ENCODE assay signal across 17 cellular contexts in the genomic region with DNA sequence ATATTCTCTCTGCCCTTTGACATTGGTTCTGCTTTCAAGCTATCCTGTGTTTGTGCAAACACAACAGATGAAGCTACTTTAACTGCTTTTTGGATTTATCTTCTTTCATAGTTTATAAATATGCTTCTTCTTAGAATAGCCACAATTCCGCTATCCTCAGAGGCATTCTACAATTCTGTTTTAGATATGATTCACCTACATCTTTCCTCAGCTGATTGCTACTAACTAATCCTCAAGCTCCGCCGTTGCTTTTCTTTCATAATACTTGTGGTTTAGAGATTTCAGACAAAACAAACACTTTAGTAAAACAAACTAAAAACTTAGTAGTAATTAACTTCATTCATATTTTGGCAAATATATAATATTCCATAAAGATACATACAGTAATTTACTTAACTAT. TPM values are rescaled to one million over a fixed set of nuclear protein-coding genes. Genes with fewer than 3 reads are reported as not detected.
A peak's percentile ranks its signal among the peaks of the same experiment; 100 is the strongest.
DNase-seq lines count a peak whose midpoint lies in the region; ATAC-seq and TF ChIP-seq lines count a peak whose summit lies in the region.
"Had no signal": no experiment of that assay in that cellular context is flagged by ENCODE, and none has a peak within 500 bp of the region (broad histone marks: within the 10 kb centered on the region; RNA-seq: fewer than 3 reads in every experiment).

No MANE protein-coding gene starts in this region.

- ATAC-seq in Right ventricle myocardium superior (ENCODE audit: poor library complexity), result no peak
- ATAC-seq in sciatic nerve, result no peak
- ATAC-seq: HCT116 had no signal

- H3K4me1 ChIP-seq in breast epithelium, result no peaks in the 10 kb centered on the region
- H3K4me1 ChIP-seq: Caco-2, Peyer's patch had no signal

- H3K27ac ChIP-seq in breast epithelium, result no peak overlapping the region
- H3K27ac ChIP-seq in brain microvascular endothelial cell, result no peak overlapping the region
- H3K27ac ChIP-seq: Peyer's patch had no signal

- no peak for TF ChIP-seq POLR2A in breast epithelium (IDR thresholded peaks at IDR 0.05)

- peaks cover 74% of the 10 kb centered on the region for H3K36me3 Mint-ChIP-seq in MCF 10A (ENCODE audit: insufficient read depth, unreplicated experiment)

- CTCF ChIA-PET in MCF 10A (lab: Yijun Ruan, JAX), result interaction anchor here (1.1 kb wide), 1 partner anchor 26 kb away, joined by 3 read pairs; no protein-coding TSS in a partner anchor

- TF ChIP-seq CTCF in MCF 10A (IDR thresholded peaks at IDR 0.05; ENCODE audit: unreplicated experiment) (no peak), breast epithelium (IDR thresholded peaks at IDR 0.05) (no peak), brain microvascular endothelial cell (IDR thresholded peaks at IDR 0.05; ENCODE audit: low read depth, low read length, missing control alignments) (no peak)

- H3K27ac Mint-ChIP-seq in MCF 10A (ENCODE audit: low read depth, unreplicated experiment), result no peak overlapping the region

- peaks cover 4% of the 10 kb centered on the region for H3K4me1 Mint-ChIP-seq in MCF 10A (ENCODE audit: insufficient read depth, unreplicated experiment)
- H3K4me1 Mint-ChIP-seq: CD14-positive monocyte had no signal

- intact Hi-C loops in MCF 10A (cut with micrococcal nuclease), result no loop called here
- intact Hi-C loops in breast epithelium (cut with DNase I; ENCODE audit: low total_unique reads), result no loop called here
- intact Hi-C loops in Right ventricle myocardium superior (cut with DNase I), result no loop called here
- intact Hi-C loops in sciatic nerve (cut with DNase I), result no loop called here

- no TSS peak for BruUV-seq in MCF 10A (replicated peaks; lab: Mats Ljungman, UMichigan)

- H3K9me3 Mint-ChIP-seq in MCF 10A (ENCODE audit: unreplicated experiment), result no peaks in the 10 kb centered on the region
- H3K9me3 Mint-ChIP-seq: CD14-positive monocyte had no signal

- DNase-seq in MCF 10A (ENCODE audit: unreplicated experiment), result peak; percentile 46
- DNase-seq in breast epithelium (ENCODE audit: low spot score in 2 of 2), result no peak
- peak; percentile 9 for DNase-seq in brain microvascular endothelial cell
- DNase-seq in myocyte (ENCODE audit: low read depth), result peak; percentile 35
- no peak for DNase-seq in islet precursor cell
- no peak for DNase-seq in Right ventricle myocardium superior
- no peak for DNase-seq in sciatic nerve (ENCODE audit: low spot score)
- no peak for DNase-seq in NAMALWA (ENCODE audit: low spot score)
- DNase-seq: Caco-2, DMS53, NCI-H187 treated with DMSO at 0.1 percent for 48 hours, NCI-H446, NCI-H774, Peyer's patch, SHP77 treated with DMSO at 0.1 percent for 48 hours had no signal

- in situ Hi-C loops in brain microvascular endothelial cell (cut with HindIII; ENCODE audit: low pct_ligation_motif_present, low sequenced_read_pairs), result no loop called here

- H3K27me3 ChIP-seq in breast epithelium (no peaks in the 10 kb centered on the region), brain microvascular endothelial cell (replicated peaks) (no peaks in the 10 kb centered on the region)
- H3K27me3 ChIP-seq: Peyer's patch had no signal

- no peaks in the 10 kb centered on the region for H3K27me3 Mint-ChIP-seq in MCF 10A (ENCODE audit: insufficient read depth, unreplicated experiment)

- H3K36me3 ChIP-seq in breast epithelium (peaks cover 2% of the 10 kb centered on the region), brain microvascular endothelial cell (replicated peaks) (peaks cover 19% of the 10 kb centered on the region)

- H3K4me3 ChIP-seq in breast epithelium (no peak overlapping the region), brain microvascular endothelial cell (ENCODE audit: low read depth, low read length) (no peak overlapping the region)
- H3K4me3 ChIP-seq: Peyer's patch had no signal

- no peak overlapping the region for H3K4me3 Mint-ChIP-seq in MCF 10A (ENCODE audit: unreplicated experiment)
- H3K4me3 Mint-ChIP-seq: CD14-positive monocyte had no signal

- H3K9me3 ChIP-seq in breast epithelium, result no peaks in the 10 kb centered on the region
- H3K9me3 ChIP-seq: Caco-2, Peyer's patch had no signal

- POLR2A ChIA-PET in MCF 10A (lab: Yijun Ruan, JAX), result interaction anchor here (0.9 to 2.3 kb wide), 3 partner anchors 19 to 28 kb away, joined by 3 to 7 read pairs (median 3); no protein-coding TSS in a partner anchor

RNA-seq across cellular contexts. Expression of a gene that starts 52.5 kb away (rescaled TPM):
- total RNA-seq in MCF 10A (2022) (140 and 152 TPM in 2 replicates), breast epithelium (100 to 1,000 TPM in 1 of 3 donors, 10 to 100 TPM in 2; 91.6 to 159 (median 94.1) TPM), myocyte (94.3 and 98.0 TPM in 2 replicates), Right ventricle myocardium superior (120 TPM), sciatic nerve (101 TPM)
- 41.0 TPM for polyA plus RNA-seq in myocyte (2012)

Comparison
In these comparisons a context has a peak if more than half of its experiments do, and no peak if none do; other contexts are left out.
1. DNase-seq: peak in MCF 10A (single experiment), brain microvascular endothelial cell (single experiment) and myocyte (single experiment); none in breast epithelium (0 of 2), islet precursor cell (single experiment), Right ventricle myocardium superior (single experiment), sciatic nerve (single experiment) and NAMALWA (single experiment).